1 cellular context compared by ENCODE assay signal in the genomic region with DNA sequence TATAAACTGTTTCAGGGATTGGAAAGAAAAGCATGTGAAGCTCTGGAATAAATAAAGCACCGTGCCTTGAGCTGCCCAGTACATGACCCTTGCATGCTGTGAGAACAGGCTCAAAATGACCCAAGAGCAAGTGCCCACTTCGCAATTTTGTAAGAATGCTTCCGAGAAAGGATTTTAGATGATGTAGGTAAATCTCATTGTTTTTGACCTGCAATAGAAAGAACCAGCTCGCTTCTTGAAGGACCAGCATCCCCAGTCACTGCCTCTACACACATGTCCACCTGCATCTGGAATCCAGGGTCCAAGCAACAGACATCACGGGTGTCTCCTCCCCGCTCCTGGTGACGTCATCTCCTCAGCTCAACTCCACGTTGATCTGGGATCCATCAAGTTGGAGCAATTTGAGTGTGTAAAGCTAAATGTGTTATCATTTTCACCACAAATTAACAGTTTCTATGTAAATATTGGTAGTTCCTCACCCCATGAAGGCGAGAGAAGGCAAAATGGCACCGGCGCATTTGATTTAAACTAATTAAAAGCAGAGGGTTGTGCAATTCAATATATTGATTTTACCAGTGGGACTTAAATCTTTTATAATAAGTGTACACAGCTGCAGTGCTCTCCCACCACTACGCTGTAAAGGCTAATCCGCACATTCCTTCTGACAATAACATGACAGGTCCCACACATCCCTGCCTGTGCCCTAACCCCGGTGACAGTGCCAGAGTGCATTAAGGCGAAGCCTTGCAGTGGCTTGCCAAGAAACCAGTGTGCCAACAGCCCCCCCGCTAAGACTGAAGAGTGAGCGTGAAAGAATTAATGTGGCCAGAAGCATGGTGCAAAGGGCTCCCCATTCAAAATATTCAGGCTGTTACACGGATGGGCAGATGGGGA.
TF ChIP-seq lines count a peak whose summit lies in the region.

No MANE protein-coding gene starts in this region.

TF ChIP-seq in GM23338, 12 proteins besides CTCF, POLR2A, EP300 and RAD21 (continued from another document):
- TF ChIP-seq, protein P1, sequence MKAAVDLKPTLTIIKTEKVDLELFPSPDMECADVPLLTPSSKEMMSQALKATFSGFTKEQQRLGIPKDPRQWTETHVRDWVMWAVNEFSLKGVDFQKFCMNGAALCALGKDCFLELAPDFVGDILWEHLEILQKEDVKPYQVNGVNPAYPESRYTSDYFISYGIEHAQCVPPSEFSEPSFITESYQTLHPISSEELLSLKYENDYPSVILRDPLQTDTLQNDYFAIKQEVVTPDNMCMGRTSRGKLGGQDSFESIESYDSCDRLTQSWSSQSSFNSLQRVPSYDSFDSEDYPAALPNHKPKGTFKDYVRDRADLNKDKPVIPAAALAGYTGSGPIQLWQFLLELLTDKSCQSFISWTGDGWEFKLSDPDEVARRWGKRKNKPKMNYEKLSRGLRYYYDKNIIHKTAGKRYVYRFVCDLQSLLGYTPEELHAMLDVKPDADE (IDR thresholded peaks at IDR 0.05), result no peak
- TF ChIP-seq ZNF114 (CRISPR knock-in tag; IDR thresholded peaks at IDR 0.05) (no peak), JUNB (IDR thresholded peaks at IDR 0.05; ENCODE audit: unreplicated experiment) (no peak)
TF ChIP-seq in GM23338: peak in this region for 0.
